1 cellular context compared by ENCODE assay signal in genomic region chr5:125410501-125411162, GRCh38.
TF ChIP-seq lines count a peak whose summit lies in the region.

No MANE protein-coding gene starts in this region.

TF ChIP-seq in SK-N-SH, 30 proteins besides CTCF, POLR2A, EP300 and RAD21 (continued from another document):
- 0 out of 2 replicates have a peak, but pooled peaks have one; percentile 11 for TF ChIP-seq SMC3 (IDR thresholded peaks at IDR 0.05; ENCODE audit: low read depth, low read length)
- TF ChIP-seq POLR2AphosphoS5 (IDR thresholded peaks at IDR 0.05; ENCODE audit: low read depth, low read length), result peak; percentile 86
- TF ChIP-seq FOSL2 (IDR thresholded peaks at IDR 0.05; ENCODE audit: borderline replicate concordance, low read depth), result peak; percentile 70
- peak; percentile 47; the same call in 1 of the 2 replicates for TF ChIP-seq MAX (IDR thresholded peaks at IDR 0.05; ENCODE audit: low read depth)
- TF ChIP-seq EZH2phosphoT487 (IDR thresholded peaks at IDR 0.05; ENCODE audit: borderline replicate concordance, low read depth), result no peak; the same call in 1 of the 2 replicates
- TF ChIP-seq TAF1 (IDR thresholded peaks at IDR 0.05; ENCODE audit: borderline replicate concordance, low read depth, low read length), result no peak
- TF ChIP-seq RCOR1 (IDR thresholded peaks at IDR 0.05; ENCODE audit: low read length), result peak; percentile 84
- TF ChIP-seq REST (IDR thresholded peaks at IDR 0.05; ENCODE audit: low read depth, low read length), result no peak
- peak; percentile 84 for TF ChIP-seq FOXM1 (IDR thresholded peaks at IDR 0.05; ENCODE audit: low read depth)
- TF ChIP-seq RXRA (IDR thresholded peaks at IDR 0.05; ENCODE audit: borderline replicate concordance, low read depth), result peak; percentile 70; the same call in 1 of the 2 replicates
- peak; percentile 99 for TF ChIP-seq TCF12 (IDR thresholded peaks at IDR 0.05)
- peak; percentile 88 for TF ChIP-seq GATA2 (CRISPR knock-in tag; IDR thresholded peaks at IDR 0.05)
- TF ChIP-seq ZBTB33 (IDR thresholded peaks at IDR 0.05; ENCODE audit: borderline replicate concordance, low read depth), result peak; percentile 78; the same call in 1 of the 2 replicates
- TF ChIP-seq SIN3A (IDR thresholded peaks at IDR 0.05; ENCODE audit: borderline replicate concordance, low read depth, low read length), result 0 out of 2 replicates have a peak, but pooled peaks have one; percentile 38
- TF ChIP-seq GABPA (IDR thresholded peaks at IDR 0.05; ENCODE audit: low read depth), result no peak; the same call in 1 of the 2 replicates
- TF ChIP-seq MXI1 (IDR thresholded peaks at IDR 0.05; ENCODE audit: low read depth, low read length), result peak; percentile 13; the same call in 1 of the 2 replicates
- TF ChIP-seq TEAD4 (IDR thresholded peaks at IDR 0.05; ENCODE audit: borderline replicate concordance, insufficient read depth), result peak; percentile 99
- TF ChIP-seq YY1 (IDR thresholded peaks at IDR 0.05; ENCODE audit: low read depth), result no peak
- TF ChIP-seq CHD2 (IDR thresholded peaks at IDR 0.05; ENCODE audit: low read length, partially characterized antibody), result no peak
- no peak for TF ChIP-seq ELF1 (IDR thresholded peaks at IDR 0.05)
TF ChIP-seq in SK-N-SH: peak in this region for 18.
